ENCODE assay signal across 19 cellular contexts in genomic region chr3:49222002-49222401, GRCh38.
"Had no signal": no experiment of that assay in that cellular context is flagged by ENCODE, and none has a peak within 500 bp of the region (broad histone marks: within the 10 kb centered on the region; RNA-seq: fewer than 3 reads in every experiment).

No MANE protein-coding gene starts in this region.

- H3K9ac ChIP-seq: parathyroid adenoma had no signal

- H3K36me3 ChIP-seq: spleen, thyroid gland, uterus had no signal

- H3K27ac ChIP-seq: body of pancreas, hepatocyte, parathyroid adenoma, spleen, thyroid gland, uterus, VCaP had no signal

- H3K4me1 ChIP-seq: parathyroid adenoma, uterus had no signal

- H3K9me3 ChIP-seq: body of pancreas, thyroid gland, uterus had no signal

- H3K27me3 ChIP-seq: body of pancreas, hepatocyte, spleen, thyroid gland, uterus had no signal

- DNase-seq: activated CD4-positive, alpha-beta T cell treated with anti-CD3 and anti-CD28 coated beads, Interleukin-2, amount 50 U/mL, for 1 hour; activated CD4-positive, CD25-positive, alpha-beta regulatory T cell treated with anti-CD3 and anti-CD28 coated beads, Interleukin-2, amount 50 U/mL, for 72 hours; activated CD8-positive, alpha-beta memory T cell treated with anti-CD3 and anti-CD28 coated beads, Interleukin-2, amount 50 U/mL, for 4 hours; activated naive CD4-positive, alpha-beta T cell treated with anti-CD3 and anti-CD28 coated beads for 36 hours; activated T-cell treated with anti-CD3 and anti-CD28 coated beads, Interleukin-2, amount 50 U/mL, for 4 hours; body of pancreas; central memory CD4-positive, alpha-beta T cell; left colon; midbrain; spleen; stimulated activated naive B cell treated with anti-CD40 and anti-IgM and Interleukin-4, amounts not matched to agents 10 μg/mL and 1 μg/mL and 100 μg/mL, for 72 hours; T1000; thyroid gland; uterus had no signal

- H2AFZ ChIP-seq: hepatocyte, parathyroid adenoma had no signal

- H3K79me2 ChIP-seq: hepatocyte, parathyroid adenoma had no signal

- H3K4me2 ChIP-seq: hepatocyte had no signal

- ATAC-seq: activated T-cell treated with anti-CD3 and anti-CD28 coated beads, Interleukin-2, amount 50 U/mL, for 4 hours; body of pancreas; left colon; sciatic nerve; stimulated activated naive B cell treated with anti-CD40 and anti-IgM and Interleukin-4, amounts not matched to agents 10 μg/mL and 1 μg/mL and 100 μg/mL, for 72 hours had no signal

- H3K4me3 ChIP-seq: body of pancreas, hepatocyte, lung, spleen, thyroid gland, uterus had no signal
